In genomic region chr17:58120195-58120822, GRCh38 we compare ENCODE assay signal across 1 cellular context.
A peak's percentile ranks its signal among the peaks of the same experiment; 100 is the strongest.
TF ChIP-seq lines count a peak whose summit lies in the region.

No MANE protein-coding gene starts in this region.

TF ChIP-seq in HepG2, 621 proteins besides CTCF, POLR2A, EP300 and RAD21 (continues in another document):
- 0 out of 2 replicates have a peak, but pooled peaks have one; percentile 52 for TF ChIP-seq HES4 (CRISPR knock-in tag; IDR thresholded peaks at IDR 0.05; ENCODE audit: borderline replicate concordance)
- TF ChIP-seq HIC2 (CRISPR knock-in tag; IDR thresholded peaks at IDR 0.05; ENCODE audit: low read depth): no peak
- no peak for TF ChIP-seq CEBPZ (IDR thresholded peaks at IDR 0.05; ENCODE audit: low read length)
- no peak for TF ChIP-seq ZNF747 (CRISPR knock-in tag; IDR thresholded peaks at IDR 0.05; ENCODE audit: borderline replicate concordance)
- no peak for TF ChIP-seq GZF1 (CRISPR knock-in tag; IDR thresholded peaks at IDR 0.05)
- no peak for TF ChIP-seq ZNF121 (CRISPR knock-in tag; IDR thresholded peaks at IDR 0.05)
- no peak for TF ChIP-seq ZNF33B (CRISPR knock-in tag; IDR thresholded peaks at IDR 0.05)
- no peak for TF ChIP-seq TAF15 (IDR thresholded peaks at IDR 0.05; ENCODE audit: low read depth, low read length, poor library complexity, severe bottlenecking)
- TF ChIP-seq RNF219 (CRISPR knock-in tag; IDR thresholded peaks at IDR 0.05): no peak
- TF ChIP-seq KLF16 (CRISPR knock-in tag; IDR thresholded peaks at IDR 0.05): peak in 1 of 2 experiments; percentile 85; a peak in 2 of 4 replicates
- TF ChIP-seq SNAI1 (CRISPR knock-in tag; IDR thresholded peaks at IDR 0.05; ENCODE audit: borderline replicate concordance): no peak
- TF ChIP-seq ZBTB38 (CRISPR knock-in tag; IDR thresholded peaks at IDR 0.05): no peak
- TF ChIP-seq PHF8 (CRISPR knock-in tag; IDR thresholded peaks at IDR 0.05): no peak
- TF ChIP-seq NFE2L1 (CRISPR knock-in tag; IDR thresholded peaks at IDR 0.05; ENCODE audit: borderline replicate concordance): no peak
- TF ChIP-seq NR2F1 (CRISPR knock-in tag; IDR thresholded peaks at IDR 0.05): 0 out of 4 replicates have a peak, but pooled peaks of 1 of the 2 experiments have one; percentile 32
- TF ChIP-seq ZNF432 (CRISPR knock-in tag; IDR thresholded peaks at IDR 0.05; ENCODE audit: borderline replicate concordance): no peak
- no peak for TF ChIP-seq TRAFD1 (CRISPR knock-in tag; IDR thresholded peaks at IDR 0.05; ENCODE audit: borderline replicate concordance)
- TF ChIP-seq ZNF768 (CRISPR knock-in tag; IDR thresholded peaks at IDR 0.05): no peak
- TF ChIP-seq MYPOP (CRISPR knock-in tag; IDR thresholded peaks at IDR 0.05): peak; percentile 46; the same call in 1 of the 2 replicates
- no peak for TF ChIP-seq STAT6 (CRISPR knock-in tag; IDR thresholded peaks at IDR 0.05; ENCODE audit: borderline replicate concordance)
- no peak for TF ChIP-seq KDM6A (CRISPR knock-in tag; IDR thresholded peaks at IDR 0.05; ENCODE audit: low read depth)
- no peak for TF ChIP-seq ZNF670 (CRISPR knock-in tag; IDR thresholded peaks at IDR 0.05; ENCODE audit: borderline replicate concordance)
- no peak for TF ChIP-seq GMEB2 (CRISPR knock-in tag; IDR thresholded peaks at IDR 0.05; ENCODE audit: low read depth)
- no peak for TF ChIP-seq NRL (CRISPR knock-in tag; IDR thresholded peaks at IDR 0.05; ENCODE audit: borderline replicate concordance)
- TF ChIP-seq DRAP1 (CRISPR knock-in tag; IDR thresholded peaks at IDR 0.05): no peak
- TF ChIP-seq RNF2 (conservative IDR thresholded peaks at IDR 0.05; ENCODE audit: low read depth): no peak
- 0 out of 2 replicates have a peak, but pooled peaks have one; percentile 39 for TF ChIP-seq SATB2 (CRISPR knock-in tag; IDR thresholded peaks at IDR 0.05)
- TF ChIP-seq RBAK (CRISPR knock-in tag; IDR thresholded peaks at IDR 0.05): no peak
- peak; percentile 48; the same call in 1 of the 2 replicates for TF ChIP-seq GATAD1 (CRISPR knock-in tag; IDR thresholded peaks at IDR 0.05)
- TF ChIP-seq ARNTL (CRISPR knock-in tag; IDR thresholded peaks at IDR 0.05): no peak
- TF ChIP-seq ARID2 (CRISPR knock-in tag; IDR thresholded peaks at IDR 0.05; ENCODE audit: borderline replicate concordance): no peak
- no peak for TF ChIP-seq RFXAP (CRISPR knock-in tag; IDR thresholded peaks at IDR 0.05; ENCODE audit: borderline replicate concordance)
- TF ChIP-seq TOE1 (CRISPR knock-in tag; IDR thresholded peaks at IDR 0.05): no peak
- TF ChIP-seq KDM5B (CRISPR knock-in tag; IDR thresholded peaks at IDR 0.05; ENCODE audit: borderline replicate concordance): no peak
- no peak; the same call in 1 of the 2 replicates for TF ChIP-seq ZNF605 (CRISPR knock-in tag; IDR thresholded peaks at IDR 0.05)
- no peak for TF ChIP-seq LCORL (IDR thresholded peaks at IDR 0.05)
- TF ChIP-seq LCORL (CRISPR knock-in tag; IDR thresholded peaks at IDR 0.05): no peak
- TF ChIP-seq ZNF547 (CRISPR knock-in tag; IDR thresholded peaks at IDR 0.05): no peak
- 0 out of 2 replicates have a peak, but pooled peaks have one; percentile 37 for TF ChIP-seq HMG20A (CRISPR knock-in tag; IDR thresholded peaks at IDR 0.05; ENCODE audit: borderline replicate concordance)
- TF ChIP-seq ZNF18 (CRISPR knock-in tag; IDR thresholded peaks at IDR 0.05; ENCODE audit: insufficient replicate concordance): no peak
- TF ChIP-seq ZXDC (CRISPR knock-in tag; IDR thresholded peaks at IDR 0.05): no peak
- 0 out of 2 replicates have a peak, but pooled peaks have one; percentile 28 for TF ChIP-seq FOXO1 (CRISPR knock-in tag; IDR thresholded peaks at IDR 0.05)
- TF ChIP-seq MLX (CRISPR knock-in tag; IDR thresholded peaks at IDR 0.05): no peak; the same call in 1 of the 2 replicates
